ENCODE assay signal across 19 cellular contexts in genomic region chr16:74954763-74955162, GRCh38.
"Had no signal": no experiment of that assay in that cellular context is flagged by ENCODE, and none has a peak within 500 bp of the region (broad histone marks: within the 10 kb centered on the region; RNA-seq: fewer than 3 reads in every experiment).

No MANE protein-coding gene starts in this region.

- H3K27me3 Mint-ChIP-seq: activated CD4-positive, alpha-beta memory T cell treated with anti-CD3 and anti-CD28 coated beads for 36 hours; activated CD8-positive, alpha-beta memory T cell treated with anti-CD3 and anti-CD28 coated beads, Interleukin-2, amount 10 ng/mL, durations not matched to agents 7 days and 5 days; dendritic cell treated with granulocyte-macrophage colony-stimulating factor and Interleukin-4, amounts not matched to agents 40 ng/mL and 50 ng/mL, for 4 days; effector memory CD8-positive, alpha-beta T cell had no signal

- ATAC-seq: activated CD8-positive, alpha-beta memory T cell treated with anti-CD3 and anti-CD28 coated beads, Interleukin-2, amount 10 ng/mL, durations not matched to agents 7 days and 5 days; effector memory CD8-positive, alpha-beta T cell; foreskin keratinocyte; lower lobe of right lung had no signal

- H3K27ac Mint-ChIP-seq: activated CD4-positive, alpha-beta memory T cell treated with anti-CD3 and anti-CD28 coated beads for 36 hours; activated CD8-positive, alpha-beta memory T cell treated with anti-CD3 and anti-CD28 coated beads, Interleukin-2, amount 10 ng/mL, durations not matched to agents 7 days and 5 days; activated naive CD4-positive, alpha-beta T cell treated with anti-CD3 and anti-CD28 coated beads for 36 hours; activated T-helper 2 cell treated with anti-CD3 and anti-CD28 coated beads, Interferon-gamma antibody, Interleukin-2, Interleukin-4, amounts not matched to agents 10 μg/mL and 5 μg/mL and 100 μg/mL, durations not matched to agents 14 hours and 24 hours and 36 hours; dendritic cell treated with granulocyte-macrophage colony-stimulating factor and Interleukin-4, amounts not matched to agents 40 ng/mL and 50 ng/mL, for 4 days; mesothelial cell of epicardium; nephron had no signal

- DNase-seq: activated CD4-positive, alpha-beta memory T cell treated with anti-CD3 and anti-CD28 coated beads for 36 hours; activated CD8-positive, alpha-beta memory T cell treated with anti-CD3 and anti-CD28 coated beads, Interleukin-2, amount 10 ng/mL, durations not matched to agents 7 days and 5 days; activated naive CD4-positive, alpha-beta T cell treated with anti-CD3 and anti-CD28 coated beads for 36 hours; cerebellar nuclear complex; effector memory CD8-positive, alpha-beta T cell; foreskin keratinocyte; lower lobe of right lung; stimulated activated naive CD4-positive, alpha-beta T cell; T-helper 2 cell; uterus had no signal

- H3K4me3 Mint-ChIP-seq: activated CD4-positive, alpha-beta memory T cell treated with anti-CD3 and anti-CD28 coated beads for 36 hours; activated CD8-positive, alpha-beta memory T cell treated with anti-CD3 and anti-CD28 coated beads, Interleukin-2, amount 10 ng/mL, durations not matched to agents 7 days and 5 days; activated naive CD4-positive, alpha-beta T cell treated with anti-CD3 and anti-CD28 coated beads for 36 hours; dendritic cell treated with granulocyte-macrophage colony-stimulating factor and Interleukin-4, amounts not matched to agents 40 ng/mL and 50 ng/mL, for 4 days; effector memory CD8-positive, alpha-beta T cell; mesothelial cell of epicardium; nephron had no signal

- H3K27ac ChIP-seq: adrenal gland, breast epithelium, epithelial cell of prostate, foreskin keratinocyte, lower lobe of right lung, SJSA1, tibial artery, uterus had no signal

- H3K9me3 Mint-ChIP-seq: activated CD4-positive, alpha-beta memory T cell treated with anti-CD3 and anti-CD28 coated beads for 36 hours; activated naive CD4-positive, alpha-beta T cell treated with anti-CD3 and anti-CD28 coated beads for 36 hours; activated T-helper 2 cell treated with anti-CD3 and anti-CD28 coated beads, Interferon-gamma antibody, Interleukin-2, Interleukin-4, amounts not matched to agents 10 μg/mL and 5 μg/mL and 100 μg/mL, durations not matched to agents 14 hours and 24 hours and 36 hours; dendritic cell treated with granulocyte-macrophage colony-stimulating factor and Interleukin-4, amounts not matched to agents 40 ng/mL and 50 ng/mL, for 4 days; effector memory CD8-positive, alpha-beta T cell; nephron had no signal

- H3K27me3 ChIP-seq: adrenal gland, breast epithelium, foreskin keratinocyte, SJSA1, tibial artery, uterus had no signal

- H3K4me1 Mint-ChIP-seq: mesothelial cell of epicardium, nephron had no signal
